In genomic region chr3:7621645-7622044, GRCh38 we compare ENCODE assay signal across 34 cellular contexts.
"Had no signal": no experiment of that assay in that cellular context is flagged by ENCODE, and none has a peak within 500 bp of the region (broad histone marks: within the 10 kb centered on the region; RNA-seq: fewer than 3 reads in every experiment).

No MANE protein-coding gene starts in this region.

- H3K4me1 ChIP-seq: adrenal gland, breast epithelium had no signal

- H3K9me3 ChIP-seq: adrenal gland, ascending aorta, body of pancreas, breast epithelium had no signal

- H3K36me3 ChIP-seq: adrenal gland, ascending aorta, brain microvascular endothelial cell, breast epithelium, cardiac muscle cell had no signal

- H3K27me3 ChIP-seq: adrenal gland, ascending aorta, body of pancreas, brain microvascular endothelial cell, breast epithelium, cardiac muscle cell had no signal

- DNase-seq: activated effector memory CD4-positive, alpha-beta T cell treated with anti-CD3 and anti-CD28 coated beads, Interleukin-2, amount 50 U/mL, for 16 hours; activated effector memory CD4-positive, alpha-beta T cell treated with Interleukin-2 at 50 U/mL for 16 hours; activated gamma-delta T cell; activated gamma-delta T cell treated with Interleukin-2 at 50 U/mL for 16 hours; activated naive CD4-positive, alpha-beta T cell; activated naive CD4-positive, alpha-beta T cell treated with anti-CD3 and anti-CD28 coated beads for 36 hours; activated naive CD4-positive, alpha-beta T cell treated with anti-CD3 and anti-CD28 coated beads, Interleukin-2, amount 10 ng/mL, durations not matched to agents 7 days and 5 days; activated naive CD4-positive, alpha-beta T cell treated with anti-CD3 and anti-CD28 coated beads, Interleukin-2, amount 50 U/mL, for 16 hours; activated naive CD4-positive, alpha-beta T cell treated with Interleukin-2 at 50 U/mL for 16 hours; activated naive CD8-positive, alpha-beta T cell treated with anti-CD3 and anti-CD28 coated beads for 36 hours; activated naive CD8-positive, alpha-beta T cell treated with anti-CD3 and anti-CD28 coated beads, Interleukin-2, amount 10 ng/mL, durations not matched to agents 7 days and 5 days; activated naive CD8-positive, alpha-beta T cell treated with anti-CD3 and anti-CD28 coated beads, Interleukin-2, amount 50 U/mL, for 24 hours; activated T-cell treated with anti-CD3 and anti-CD28 coated beads, Interleukin-2, amount 50 U/mL, for 1 hour; activated T-cell treated with anti-CD3 and anti-CD28 coated beads, Interleukin-2, amount 50 U/mL, for 24 hours; activated T-cell treated with anti-CD3 and anti-CD28 coated beads, Interleukin-2, amount 50 U/mL, for 4 hours; activated T-cell treated with anti-CD3 and anti-CD28 coated beads, Interleukin-2, amount 50 U/mL, for 48 hours; activated T-cell treated with anti-CD3 and anti-CD28 coated beads, Interleukin-2, amount 50 U/mL, for 72 hours; adrenal gland; amniotic stem cell; amygdala; anterior cingulate cortex; aorta; body of pancreas; brain microvascular endothelial cell; caudate nucleus; central memory CD4-positive, alpha-beta T cell; cerebellar nuclear complex had no signal

- H3K27ac ChIP-seq: adrenal gland, ascending aorta, body of pancreas, brain microvascular endothelial cell, breast epithelium, cardiac muscle cell had no signal

- H3K4me3 ChIP-seq: adrenal gland, ascending aorta, body of pancreas, breast epithelium, cardiac muscle cell had no signal

- ATAC-seq: activated naive CD4-positive, alpha-beta T cell treated with anti-CD3 and anti-CD28 coated beads, Interleukin-2, amount 50 U/mL, for 72 hours; activated naive CD8-positive, alpha-beta T cell treated with anti-CD3 and anti-CD28 coated beads, Interleukin-2, amount 50 U/mL, for 24 hours; activated T-cell treated with anti-CD3 and anti-CD28 coated beads, Interleukin-2, amount 50 U/mL, for 4 hours; activated T-cell treated with anti-CD3 and anti-CD28 coated beads, Interleukin-2, amount 50 U/mL, for 72 hours; activated T-helper 17 cell treated with anti-CD3 and anti-CD28 coated beads, Interleukin-2, amount 50 U/mL, for 72 hours; body of pancreas had no signal

- FAIRE-seq: astrocyte, bronchial epithelial cell had no signal
